2 cellular contexts compared by ENCODE assay signal in the genomic region with DNA sequence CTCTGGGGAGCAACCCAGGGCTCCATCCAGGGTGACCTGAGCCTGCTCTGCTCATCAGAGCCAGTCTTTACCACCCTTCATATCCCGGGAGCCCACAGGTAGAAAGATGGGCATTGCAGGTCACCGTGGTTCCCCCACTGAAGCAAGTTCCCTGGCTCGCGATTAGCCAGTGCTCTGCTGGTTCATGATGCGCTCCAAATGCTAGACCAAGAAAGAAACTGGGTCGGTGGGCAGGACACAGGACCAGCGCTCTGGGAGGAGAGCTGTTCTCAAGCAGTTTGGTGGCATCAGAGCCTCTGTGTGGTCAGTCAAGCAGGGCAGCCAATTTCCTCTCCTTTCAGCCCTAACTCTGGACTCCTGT.
TF ChIP-seq lines count a peak whose summit lies in the region.

No MANE protein-coding gene starts in this region.

TF ChIP-seq in HCT116, 20 proteins besides CTCF, POLR2A, EP300 and RAD21 (continued from another document):
- TF ChIP-seq, protein P1, sequence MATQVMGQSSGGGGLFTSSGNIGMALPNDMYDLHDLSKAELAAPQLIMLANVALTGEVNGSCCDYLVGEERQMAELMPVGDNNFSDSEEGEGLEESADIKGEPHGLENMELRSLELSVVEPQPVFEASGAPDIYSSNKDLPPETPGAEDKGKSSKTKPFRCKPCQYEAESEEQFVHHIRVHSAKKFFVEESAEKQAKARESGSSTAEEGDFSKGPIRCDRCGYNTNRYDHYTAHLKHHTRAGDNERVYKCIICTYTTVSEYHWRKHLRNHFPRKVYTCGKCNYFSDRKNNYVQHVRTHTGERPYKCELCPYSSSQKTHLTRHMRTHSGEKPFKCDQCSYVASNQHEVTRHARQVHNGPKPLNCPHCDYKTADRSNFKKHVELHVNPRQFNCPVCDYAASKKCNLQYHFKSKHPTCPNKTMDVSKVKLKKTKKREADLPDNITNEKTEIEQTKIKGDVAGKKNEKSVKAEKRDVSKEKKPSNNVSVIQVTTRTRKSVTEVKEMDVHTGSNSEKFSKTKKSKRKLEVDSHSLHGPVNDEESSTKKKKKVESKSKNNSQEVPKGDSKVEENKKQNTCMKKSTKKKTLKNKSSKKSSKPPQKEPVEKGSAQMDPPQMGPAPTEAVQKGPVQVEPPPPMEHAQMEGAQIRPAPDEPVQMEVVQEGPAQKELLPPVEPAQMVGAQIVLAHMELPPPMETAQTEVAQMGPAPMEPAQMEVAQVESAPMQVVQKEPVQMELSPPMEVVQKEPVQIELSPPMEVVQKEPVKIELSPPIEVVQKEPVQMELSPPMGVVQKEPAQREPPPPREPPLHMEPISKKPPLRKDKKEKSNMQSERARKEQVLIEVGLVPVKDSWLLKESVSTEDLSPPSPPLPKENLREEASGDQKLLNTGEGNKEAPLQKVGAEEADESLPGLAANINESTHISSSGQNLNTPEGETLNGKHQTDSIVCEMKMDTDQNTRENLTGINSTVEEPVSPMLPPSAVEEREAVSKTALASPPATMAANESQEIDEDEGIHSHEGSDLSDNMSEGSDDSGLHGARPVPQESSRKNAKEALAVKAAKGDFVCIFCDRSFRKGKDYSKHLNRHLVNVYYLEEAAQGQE (IDR thresholded peaks at IDR 0.05; ENCODE audit: low read depth), result no peak
- TF ChIP-seq JUND (IDR thresholded peaks at IDR 0.05) (no peak), SRF (IDR thresholded peaks at IDR 0.05; ENCODE audit: low read depth) (no peak), SIN3A (IDR thresholded peaks at IDR 0.05; ENCODE audit: low read depth) (no peak), ELF1 (IDR thresholded peaks at IDR 0.05; ENCODE audit: borderline replicate concordance, low read depth) (no peak), TCF7L2 (IDR thresholded peaks at IDR 0.05; ENCODE audit: borderline replicate concordance, extremely low read depth, insufficient read depth, insufficient read length) (no peak), ZNF274 (IDR thresholded peaks at IDR 0.05; ENCODE audit: low read depth, low read length) (no peak), POLR2AphosphoS5 (IDR thresholded peaks at IDR 0.05; ENCODE audit: low read depth, low read length) (no peak), SP1 (IDR thresholded peaks at IDR 0.05; ENCODE audit: low read depth) (no peak), EGR1 (IDR thresholded peaks at IDR 0.05; ENCODE audit: low read depth) (no peak), EZH2 (IDR thresholded peaks at IDR 0.05) (no peak), FOSL1 (IDR thresholded peaks at IDR 0.05; ENCODE audit: low read depth) (no peak), CEBPB (IDR thresholded peaks at IDR 0.05; ENCODE audit: low read depth) (no peak)
- TF ChIP-seq, protein P2, sequence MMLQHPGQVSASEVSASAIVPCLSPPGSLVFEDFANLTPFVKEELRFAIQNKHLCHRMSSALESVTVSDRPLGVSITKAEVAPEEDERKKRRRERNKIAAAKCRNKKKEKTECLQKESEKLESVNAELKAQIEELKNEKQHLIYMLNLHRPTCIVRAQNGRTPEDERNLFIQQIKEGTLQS (IDR thresholded peaks at IDR 0.05), result no peak
- TF ChIP-seq, protein P3, sequence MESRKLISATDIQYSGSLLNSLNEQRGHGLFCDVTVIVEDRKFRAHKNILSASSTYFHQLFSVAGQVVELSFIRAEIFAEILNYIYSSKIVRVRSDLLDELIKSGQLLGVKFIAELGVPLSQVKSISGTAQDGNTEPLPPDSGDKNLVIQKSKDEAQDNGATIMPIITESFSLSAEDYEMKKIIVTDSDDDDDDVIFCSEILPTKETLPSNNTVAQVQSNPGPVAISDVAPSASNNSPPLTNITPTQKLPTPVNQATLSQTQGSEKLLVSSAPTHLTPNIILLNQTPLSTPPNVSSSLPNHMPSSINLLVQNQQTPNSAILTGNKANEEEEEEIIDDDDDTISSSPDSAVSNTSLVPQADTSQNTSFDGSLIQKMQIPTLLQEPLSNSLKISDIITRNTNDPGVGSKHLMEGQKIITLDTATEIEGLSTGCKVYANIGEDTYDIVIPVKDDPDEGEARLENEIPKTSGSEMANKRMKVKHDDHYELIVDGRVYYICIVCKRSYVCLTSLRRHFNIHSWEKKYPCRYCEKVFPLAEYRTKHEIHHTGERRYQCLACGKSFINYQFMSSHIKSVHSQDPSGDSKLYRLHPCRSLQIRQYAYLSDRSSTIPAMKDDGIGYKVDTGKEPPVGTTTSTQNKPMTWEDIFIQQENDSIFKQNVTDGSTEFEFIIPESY (IDR thresholded peaks at IDR 0.05; ENCODE audit: extremely low read depth, insufficient replicate concordance, low read length), result no peak

TF ChIP-seq in liver, 16 proteins besides CTCF, POLR2A, EP300 and RAD21 (continued from another document):
- TF ChIP-seq, protein P1 (IDR thresholded peaks at IDR 0.05), result no peak
- TF ChIP-seq FOXA1 (IDR thresholded peaks at IDR 0.05) (no peak), NR2F2 (IDR thresholded peaks at IDR 0.05) (no peak), JUND (IDR thresholded peaks at IDR 0.05) (no peak), EGR1 (IDR thresholded peaks at IDR 0.05; ENCODE audit: low read depth in 2 of 2) (no peak), TAF1 (conservative IDR thresholded peaks at IDR 0.05) (no peak), SP1 (IDR thresholded peaks at IDR 0.05) (no peak), HNF4A (conservative IDR thresholded peaks at IDR 0.05) (no peak)
- TF ChIP-seq, protein P4, sequence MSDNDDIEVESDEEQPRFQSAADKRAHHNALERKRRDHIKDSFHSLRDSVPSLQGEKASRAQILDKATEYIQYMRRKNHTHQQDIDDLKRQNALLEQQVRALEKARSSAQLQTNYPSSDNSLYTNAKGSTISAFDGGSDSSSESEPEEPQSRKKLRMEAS (IDR thresholded peaks at IDR 0.05), result no peak
